Comparison of ENCODE assay signal across 22 cellular contexts in genomic region chr13:87736849-87737400, GRCh38.
"Had no signal": no experiment of that assay in that cellular context is flagged by ENCODE, and none has a peak within 500 bp of the region (broad histone marks: within the 10 kb centered on the region; RNA-seq: fewer than 3 reads in every experiment).

No MANE protein-coding gene starts in this region.

- H3K27me3 Mint-ChIP-seq: activated CD8-positive, alpha-beta T cell treated with anti-CD3 and anti-CD28 coated beads for 36 hours; activated naive CD8-positive, alpha-beta T cell treated with anti-CD3 and anti-CD28 coated beads, Interleukin-2, amount 10 ng/mL, durations not matched to agents 7 days and 5 days had no signal

- H3K27ac Mint-ChIP-seq: activated CD8-positive, alpha-beta T cell treated with anti-CD3 and anti-CD28 coated beads for 36 hours; activated naive CD8-positive, alpha-beta T cell treated with anti-CD3 and anti-CD28 coated beads, Interleukin-2, amount 10 ng/mL, durations not matched to agents 7 days and 5 days; activated T-cell treated with anti-CD3 and anti-CD28 coated beads, Interleukin-2, amount 50 U/mL, for 72 hours; activated T-helper 2 cell treated with anti-CD3 and anti-CD28 coated beads, Interferon-gamma antibody, Interleukin-2, Interleukin-4, amounts not matched to agents 10 μg/mL and 5 μg/mL and 100 μg/mL, durations not matched to agents 14 hours and 24 hours and 36 hours; T-helper 1 cell treated with Interleukin-12 subunit alpha and Interleukin-12 subunit beta and Interleukin-4 antibody, amounts not matched to agents 30 μg/mL and 1 μg/mL, for 36 hours had no signal

- H3K36me3 Mint-ChIP-seq: activated naive CD8-positive, alpha-beta T cell treated with anti-CD3 and anti-CD28 coated beads, Interleukin-2, amount 10 ng/mL, durations not matched to agents 7 days and 5 days had no signal

- H3K4me3 Mint-ChIP-seq: activated CD8-positive, alpha-beta T cell treated with anti-CD3 and anti-CD28 coated beads for 36 hours; activated naive CD8-positive, alpha-beta T cell treated with anti-CD3 and anti-CD28 coated beads, Interleukin-2, amount 10 ng/mL, durations not matched to agents 7 days and 5 days; activated T-cell treated with anti-CD3 and anti-CD28 coated beads, Interleukin-2, amount 50 U/mL, for 72 hours; T-helper 1 cell treated with Interleukin-12 subunit alpha and Interleukin-12 subunit beta and Interleukin-4 antibody, amounts not matched to agents 30 μg/mL and 1 μg/mL, for 36 hours had no signal

- DNase-seq: activated CD4-positive, alpha-beta T cell treated with anti-CD3 and anti-CD28 coated beads for 4 hours; activated CD8-positive, alpha-beta memory T cell treated with anti-CD3 and anti-CD28 coated beads, Interleukin-2, amount 50 U/mL, for 4 hours; activated CD8-positive, alpha-beta T cell treated with anti-CD3 and anti-CD28 coated beads for 36 hours; activated gamma-delta T cell treated with Interleukin-2 at 50 U/mL for 16 hours; activated naive CD4-positive, alpha-beta T cell treated with anti-CD3 and anti-CD28 coated beads, Interleukin-2, amount 50 U/mL, for 16 hours; activated naive CD8-positive, alpha-beta T cell treated with anti-CD3 and anti-CD28 coated beads, Interleukin-2, amount 10 ng/mL, durations not matched to agents 7 days and 5 days; activated T-cell treated with anti-CD3 and anti-CD28 coated beads, Interleukin-2, amount 50 U/mL, for 72 hours; adrenal gland; caudate nucleus; Kasumi-1; NCI-H146; NCI-H187 treated with DMSO at 0.1 percent for 48 hours; NCI-H2171; NCI-H2227 treated with DMSO at 0.1 percent for 48 hours; NCI-H446 treated with DMSO at 0.1 percent for 48 hours; NCI-H524 treated with DMSO at 0.1 percent for 48 hours; NCI-H82; Peyer's patch; SHP77 treated with DMSO at 0.1 percent for 48 hours had no signal

- ATAC-seq: activated CD4-positive, CD25-positive, alpha-beta regulatory T cell treated with anti-CD3 and anti-CD28 coated beads, Interleukin-2, amount 50 U/mL, for 24 hours; activated CD8-positive, alpha-beta T cell treated with anti-CD3 and anti-CD28 coated beads for 36 hours; activated T-cell treated with anti-CD3 and anti-CD28 coated beads, Interleukin-2, amount 50 U/mL, for 72 hours had no signal

- H3K4me1 Mint-ChIP-seq: activated naive CD8-positive, alpha-beta T cell treated with anti-CD3 and anti-CD28 coated beads, Interleukin-2, amount 10 ng/mL, durations not matched to agents 7 days and 5 days had no signal
